In the genomic region with DNA sequence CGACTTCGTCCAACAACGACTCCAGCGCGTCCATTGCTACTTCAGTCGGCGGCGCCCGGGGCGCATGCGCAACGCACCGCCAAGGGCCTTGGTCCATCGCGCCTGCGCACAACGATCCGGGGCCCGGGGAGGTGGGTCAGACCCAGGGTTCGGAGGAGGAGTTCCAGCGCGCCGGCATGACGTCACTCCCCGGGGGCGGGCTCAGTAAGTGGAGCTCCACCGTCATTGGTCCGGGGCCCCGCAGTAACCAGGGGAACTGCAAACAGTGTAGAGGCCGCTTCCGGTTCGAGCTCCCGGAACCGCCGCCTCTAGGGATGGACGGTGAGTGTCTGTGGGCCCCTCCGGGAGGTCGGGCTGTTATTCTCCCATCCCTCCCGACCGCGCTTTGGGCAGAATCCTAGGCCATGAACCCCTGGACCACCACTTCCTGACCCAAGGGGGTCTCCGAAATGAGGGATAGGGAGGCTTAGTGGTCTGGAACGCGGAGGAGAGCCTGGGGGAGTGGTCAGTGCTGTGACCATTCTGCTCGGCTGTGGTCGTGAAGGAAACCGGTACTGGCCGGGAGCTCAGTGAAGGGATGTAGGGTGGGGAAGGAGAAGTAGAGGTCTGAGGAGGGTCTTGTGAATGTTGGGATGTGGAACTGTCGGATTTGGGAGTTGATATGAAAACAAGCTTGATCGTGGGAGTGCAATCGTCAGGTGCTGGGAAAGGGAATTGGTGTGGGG, we compare ENCODE assay signal across 8 cellular contexts. TPM values are rescaled to one million over a fixed set of nuclear protein-coding genes. Genes with fewer than 3 reads are reported as not detected.
DNase-seq lines count a peak whose midpoint lies in the region; ATAC-seq, FAIRE-seq and TF ChIP-seq lines count a peak whose summit lies in the region.

A gene with protein sequence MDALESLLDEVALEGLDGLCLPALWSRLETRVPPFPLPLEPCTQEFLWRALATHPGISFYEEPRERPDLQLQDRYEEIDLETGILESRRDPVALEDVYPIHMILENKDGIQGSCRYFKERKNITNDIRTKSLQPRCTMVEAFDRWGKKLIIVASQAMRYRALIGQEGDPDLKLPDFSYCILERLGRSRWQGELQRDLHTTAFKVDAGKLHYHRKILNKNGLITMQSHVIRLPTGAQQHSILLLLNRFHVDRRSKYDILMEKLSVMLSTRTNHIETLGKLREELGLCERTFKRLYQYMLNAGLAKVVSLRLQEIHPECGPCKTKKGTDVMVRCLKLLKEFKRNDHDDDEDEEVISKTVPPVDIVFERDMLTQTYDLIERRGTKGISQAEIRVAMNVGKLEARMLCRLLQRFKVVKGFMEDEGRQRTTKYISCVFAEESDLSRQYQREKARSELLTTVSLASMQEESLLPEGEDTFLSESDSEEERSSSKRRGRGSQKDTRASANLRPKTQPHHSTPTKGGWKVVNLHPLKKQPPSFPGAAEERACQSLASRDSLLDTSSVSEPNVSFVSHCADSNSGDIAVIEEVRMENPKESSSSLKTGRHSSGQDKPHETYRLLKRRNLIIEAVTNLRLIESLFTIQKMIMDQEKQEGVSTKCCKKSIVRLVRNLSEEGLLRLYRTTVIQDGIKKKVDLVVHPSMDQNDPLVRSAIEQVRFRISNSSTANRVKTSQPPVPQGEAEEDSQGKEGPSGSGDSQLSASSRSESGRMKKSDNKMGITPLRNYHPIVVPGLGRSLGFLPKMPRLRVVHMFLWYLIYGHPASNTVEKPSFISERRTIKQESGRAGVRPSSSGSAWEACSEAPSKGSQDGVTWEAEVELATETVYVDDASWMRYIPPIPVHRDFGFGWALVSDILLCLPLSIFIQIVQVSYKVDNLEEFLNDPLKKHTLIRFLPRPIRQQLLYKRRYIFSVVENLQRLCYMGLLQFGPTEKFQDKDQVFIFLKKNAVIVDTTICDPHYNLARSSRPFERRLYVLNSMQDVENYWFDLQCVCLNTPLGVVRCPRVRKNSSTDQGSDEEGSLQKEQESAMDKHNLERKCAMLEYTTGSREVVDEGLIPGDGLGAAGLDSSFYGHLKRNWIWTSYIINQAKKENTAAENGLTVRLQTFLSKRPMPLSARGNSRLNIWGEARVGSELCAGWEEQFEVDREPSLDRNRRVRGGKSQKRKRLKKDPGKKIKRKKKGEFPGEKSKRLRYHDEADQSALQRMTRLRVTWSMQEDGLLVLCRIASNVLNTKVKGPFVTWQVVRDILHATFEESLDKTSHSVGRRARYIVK (N-terminal part only) (minus strand): TSS at position 57 of the 725 bp plus-strand sequence. CDS start 23 bp downstream, at position 34.
A gene (plus strand): TSS at position 288 of the 725 bp plus-strand sequence. CDS start 27 bp downstream, at position 315.

- no peak for TF ChIP-seq CTCF in AG04449 (IDR thresholded peaks at IDR 0.05; ENCODE audit: insufficient read depth, low read length, missing control alignments)
- TF ChIP-seq CTCF in WI38 (IDR thresholded peaks at IDR 0.05; ENCODE audit: low read depth, low read length): no peak
- TF ChIP-seq CTCF in bronchial epithelial cell (IDR thresholded peaks at IDR 0.05; ENCODE audit: insufficient read depth, low read length, severe bottlenecking): no peak
- peak in 1 of 11 experiments; percentile 29 for TF ChIP-seq CTCF in spleen (IDR thresholded peaks at IDR 0.05 in 8 of 11, conservative IDR thresholded peaks at IDR 0.05 in 3 of 11)

- H3K27ac ChIP-seq in spleen: peak within 1 kb of the TSS; percentile 51 to 92 (median 81)

- 0 to 1% (median 0%) methylated on average over 28 to 51 of the region's 51 CpGs for WGBS in spleen, 5 donors

- H3K4me1 ChIP-seq in spleen: peaks cover 10 to 47% (median 38%) of the 10 kb centered on the region in 6 donors

- DNase-seq in AG04449 (ENCODE audit: low read depth, low spot score): peak; percentile 85
- DNase-seq in NCI-H2227 treated with DMSO at 0.1 percent for 48 hours (lab: John Stamatoyannopoulos, UW): peak; percentile 98
- DNase-seq in bronchial epithelial cell (ENCODE audit: low read depth): peak; percentile 91
- peak; percentile 100 for DNase-seq in iPS-NIHi7 (ENCODE audit: extremely low spot score)
- peak; percentile 100 for DNase-seq in spleen

- FAIRE-seq in bronchial epithelial cell (lab: Jason Lieb, UNC): no peak

- H3K4me3 ChIP-seq in AG04449 (ENCODE audit: low read depth, low read length): peak within 1 kb of the TSS; percentile 93
- peak within 1 kb of the TSS; percentile 100 for H3K4me3 ChIP-seq in WI38 (ENCODE audit: low read depth, low read length)
- peak within 1 kb of the TSS; percentile 82 for H3K4me3 ChIP-seq in bronchial epithelial cell (ENCODE audit: low read depth, low read length)
- peak within 1 kb of the TSS; percentile 65 to 98 (median 82) for H3K4me3 ChIP-seq in spleen

- H3K36me3 ChIP-seq in bronchial epithelial cell (ENCODE audit: control insufficient read depth, insufficient read depth, low read length): peaks cover 2% of the 10 kb centered on the region
- H3K36me3 ChIP-seq in spleen: peaks cover 0 to 12% (median 6%) of the 10 kb centered on the region in 6 donors

- H3K27me3 ChIP-seq in bronchial epithelial cell (ENCODE audit: control insufficient read depth, insufficient read depth, low read length) (no peaks in the 10 kb centered on the region), spleen (replicated peaks in 1 of 7) (no peaks in the 10 kb centered on the region)

- CTCF ChIA-PET in AG04449 (lab: Yijun Ruan, JAX): interaction anchor here (0.6 to 2.6 kb wide), 7 partner anchors 9 to 521 kb away, joined by 3 to 10 read pairs (median 5); no protein-coding TSS in a partner anchor

- ATAC-seq in GM18907 (IDR thresholded peaks at IDR 0.05; ENCODE audit: unreplicated experiment) (peak; percentile 97), HG03159 (IDR thresholded peaks at IDR 0.05; ENCODE audit: unreplicated experiment) (peak; percentile 95)

- POLR2A ChIA-PET in AG04449 (lab: Yijun Ruan, JAX): interaction anchor here (0.6 to 1.7 kb wide), 6 partner anchors 8 to 38 kb away, joined by 3 to 6 read pairs (median 3); no protein-coding TSS in a partner anchor

- intact Hi-C loops in spleen (cut with DNase I; ENCODE audit: low total_unique reads): no loop called here

- no peaks in the 10 kb centered on the region for H3K9me3 ChIP-seq in spleen

- TF ChIP-seq POLR2A in spleen (IDR thresholded peaks at IDR 0.05): peak in 2 of 3 donors; percentile 25 to 92

RNA-seq across cellular contexts. Expression of the first gene that starts in this region (rescaled TPM):
- total RNA-seq in bronchial epithelial cell (40.8 and 58.5 TPM in 2 replicates), spleen (10 to 100 TPM; 46.6 to 68.6 (median 59.6) TPM)
- polyA plus RNA-seq in spleen: 10 to 100 TPM; 28.8 to 49.9 (median 48.9) TPM

RNA-seq across cellular contexts. Expression of the second gene that starts in this region (rescaled TPM):
- total RNA-seq in bronchial epithelial cell: 14.7 and 21.8 TPM in 2 replicates
- total RNA-seq in spleen: 10 to 100 TPM; 24.8 to 40.7 (median 32.7) TPM
- 1 to 10 TPM; 3.8 to 6.5 (median 3.9) TPM for polyA plus RNA-seq in spleen

Comparison
In these comparisons a context has a peak if more than half of its experiments do, and no peak if none do; other contexts are left out.
1. Peak in every context shown above with its lines: DNase-seq, ATAC-seq, H3K4me3 ChIP-seq and H3K27ac ChIP-seq.